Comparison of ENCODE assay signal across 1 cellular context in genomic region chr20:25178563-25179438, GRCh38.
TF ChIP-seq lines count a peak whose summit lies in the region.

No MANE protein-coding gene starts in this region.

TF ChIP-seq in HepG2, 621 proteins besides CTCF, POLR2A, EP300 and RAD21 (continued from another document and continues in another):
- TF ChIP-seq ZFP41 (CRISPR knock-in tag; IDR thresholded peaks at IDR 0.05; ENCODE audit: borderline replicate concordance) = no peak
- TF ChIP-seq TRAFD1 (CRISPR knock-in tag; IDR thresholded peaks at IDR 0.05; ENCODE audit: borderline replicate concordance) = no peak
- TF ChIP-seq LRRFIP1 (CRISPR knock-in tag; conservative IDR thresholded peaks at IDR 0.05) = no peak
- no peak for TF ChIP-seq FOXA1 (IDR thresholded peaks at IDR 0.05)
- TF ChIP-seq FOXA1 (CRISPR knock-in tag; IDR thresholded peaks at IDR 0.05) = peak; percentile 51; the same call in 1 of the 2 replicates
- TF ChIP-seq JUN (CRISPR knock-in tag; IDR thresholded peaks at IDR 0.05) = 0 out of 2 replicates have a peak, but pooled peaks have one; percentile 18
- TF ChIP-seq MTA1 (CRISPR knock-in tag; IDR thresholded peaks at IDR 0.05; ENCODE audit: borderline replicate concordance) = no peak
- no peak for TF ChIP-seq XBP1 (CRISPR knock-in tag; IDR thresholded peaks at IDR 0.05)
- no peak for TF ChIP-seq ZNF747 (CRISPR knock-in tag; IDR thresholded peaks at IDR 0.05; ENCODE audit: borderline replicate concordance)
- TF ChIP-seq ZNF576 (CRISPR knock-in tag; IDR thresholded peaks at IDR 0.05) = no peak
- TF ChIP-seq STAG1 (CRISPR knock-in tag; IDR thresholded peaks at IDR 0.05) = peak; percentile 100
- peak; percentile 99 for TF ChIP-seq SMC3 (IDR thresholded peaks at IDR 0.05; ENCODE audit: low read length)
- no peak for TF ChIP-seq MXD3 (CRISPR knock-in tag; IDR thresholded peaks at IDR 0.05)
- TF ChIP-seq GATAD1 (CRISPR knock-in tag; IDR thresholded peaks at IDR 0.05) = 0 out of 2 replicates have a peak, but pooled peaks have one; percentile 40
- peak; percentile 80; the same call in 1 of the 2 replicates for TF ChIP-seq ARID3A (IDR thresholded peaks at IDR 0.05; ENCODE audit: low read depth, low read length)
- TF ChIP-seq MAX (IDR thresholded peaks at IDR 0.05) = peak; percentile 75
- 0 out of 2 replicates have a peak, but pooled peaks have one; percentile 60 for TF ChIP-seq RFXANK (CRISPR knock-in tag; IDR thresholded peaks at IDR 0.05)
- TF ChIP-seq ATF5 (CRISPR knock-in tag; IDR thresholded peaks at IDR 0.05; ENCODE audit: low read depth) = no peak
- 0 out of 4 replicates have a peak, but pooled peaks of 1 of the 2 experiments have one; percentile 40 for TF ChIP-seq ATF4 (CRISPR knock-in tag; IDR thresholded peaks at IDR 0.05)
- TF ChIP-seq RARA (CRISPR knock-in tag; IDR thresholded peaks at IDR 0.05) = no peak
- TF ChIP-seq HNF1B (CRISPR knock-in tag; IDR thresholded peaks at IDR 0.05) = 0 out of 2 replicates have a peak, but pooled peaks have one; percentile 10
- TF ChIP-seq TGIF2 (CRISPR knock-in tag; IDR thresholded peaks at IDR 0.05) = 0 out of 2 replicates have a peak, but pooled peaks have one; percentile 45
- TF ChIP-seq PCBP2 (optimal IDR thresholded peaks at IDR 0.05; ENCODE audit: low read depth, low read length, poor library complexity, severe bottlenecking) = no peak
- TF ChIP-seq SRY (CRISPR knock-in tag; IDR thresholded peaks at IDR 0.05) = no peak
- peak; percentile 96 for TF ChIP-seq ZNF362 (CRISPR knock-in tag; IDR thresholded peaks at IDR 0.05; ENCODE audit: borderline replicate concordance)
- TF ChIP-seq ARID4A (CRISPR knock-in tag; IDR thresholded peaks at IDR 0.05; ENCODE audit: borderline replicate concordance) = 0 out of 2 replicates have a peak, but pooled peaks have one; percentile 34
- no peak for TF ChIP-seq ELK4 (CRISPR knock-in tag; IDR thresholded peaks at IDR 0.05; ENCODE audit: borderline replicate concordance)
- no peak for TF ChIP-seq FOXO1 (CRISPR knock-in tag; IDR thresholded peaks at IDR 0.05)
- TF ChIP-seq EHMT2 (IDR thresholded peaks at IDR 0.05; ENCODE audit: borderline replicate concordance, low read depth, low read length) = no peak
- 0 out of 2 replicates have a peak, but pooled peaks have one; percentile 42 for TF ChIP-seq MEIS1 (CRISPR knock-in tag; IDR thresholded peaks at IDR 0.05; ENCODE audit: borderline replicate concordance)
- TF ChIP-seq ZNF343 (CRISPR knock-in tag; IDR thresholded peaks at IDR 0.05) = no peak
- TF ChIP-seq MNT (IDR thresholded peaks at IDR 0.05) = peak; percentile 93
- TF ChIP-seq MIXL1 (CRISPR knock-in tag; IDR thresholded peaks at IDR 0.05) = peak; percentile 63; the same call in 1 of the 2 replicates
- no peak for TF ChIP-seq ZNF660 (CRISPR knock-in tag; IDR thresholded peaks at IDR 0.05; ENCODE audit: borderline replicate concordance, low read depth)
- peak; percentile 61; the same call in 1 of the 2 replicates for TF ChIP-seq ZKSCAN8 (CRISPR knock-in tag; IDR thresholded peaks at IDR 0.05; ENCODE audit: borderline replicate concordance)
- no peak for TF ChIP-seq KAT2B (IDR thresholded peaks at IDR 0.05; ENCODE audit: borderline replicate concordance, low read depth, low read length)
- peak; percentile 26 for TF ChIP-seq MYC (CRISPR knock-in tag; IDR thresholded peaks at IDR 0.05; ENCODE audit: borderline replicate concordance)
- peak; percentile 57; the same call in 1 of the 2 replicates for TF ChIP-seq TBX2 (CRISPR knock-in tag; IDR thresholded peaks at IDR 0.05; ENCODE audit: borderline replicate concordance)
- no peak for TF ChIP-seq HMGA1 (CRISPR knock-in tag; conservative IDR thresholded peaks at IDR 0.05)
- no peak for TF ChIP-seq KLF11 (CRISPR knock-in tag; IDR thresholded peaks at IDR 0.05)
- TF ChIP-seq ZNF83 (CRISPR knock-in tag; IDR thresholded peaks at IDR 0.05; ENCODE audit: borderline replicate concordance) = 0 out of 2 replicates have a peak, but pooled peaks have one; percentile 23
- TF ChIP-seq ZNF543 (CRISPR knock-in tag; IDR thresholded peaks at IDR 0.05) = no peak
- no peak for TF ChIP-seq SMAD9 (CRISPR knock-in tag; IDR thresholded peaks at IDR 0.05)
- TF ChIP-seq MBNL3 (CRISPR knock-in tag; conservative IDR thresholded peaks at IDR 0.05) = no peak
